ENCODE assay signal across 23 cellular contexts in genomic region chr6:3789896-3790558, GRCh38. TPM values are rescaled to one million over a fixed set of nuclear protein-coding genes. Genes with fewer than 3 reads are reported as not detected.
DNase-seq lines count a peak whose midpoint lies in the region; ATAC-seq, FAIRE-seq and TF ChIP-seq lines count a peak whose summit lies in the region.
"Had no signal": no experiment of that assay in that cellular context is flagged by ENCODE, and none has a peak within 500 bp of the region (broad histone marks: within the 10 kb centered on the region; RNA-seq: fewer than 3 reads in every experiment).

No MANE protein-coding gene starts in this region.

- ATAC-seq in PC-3 (no peak), HepG2 (peak; percentile 66), GM18858 (IDR thresholded peaks at IDR 0.05; ENCODE audit: unreplicated experiment) (no peak)
- ATAC-seq in stimulated activated naive B cell treated with anti-CD40 and anti-IgM and Interleukin-4, amounts not matched to agents 10 μg/mL and 1 μg/mL and 100 μg/mL, for 72 hours (replicated peaks), result no peak
- ATAC-seq: GM23338 had no signal

- TF ChIP-seq POLR2A in HepG2 (IDR thresholded peaks at IDR 0.05; ENCODE audit: insufficient read depth in 1 of 2, low read depth in 2 of 2, low read length in 2 of 2) (peak; percentile 51 to 63; a peak in 3 of 4 replicates), erythroblast (IDR thresholded peaks at IDR 0.05; ENCODE audit: low read length) (no peak)

- H3K27ac ChIP-seq in PC-3 (ENCODE audit: low read length) (peak overlapping the region; percentile 13; the same call in 1 of the 2 replicates), astrocyte (ENCODE audit: low read depth, low read length) (peak overlapping the region; percentile 70), HepG2 (ENCODE audit: extremely low read length, insufficient read depth, low read length) (peak overlapping the region; percentile 97)
- H3K27ac ChIP-seq: BLaER1 had no signal

- no peaks in the 10 kb centered on the region for H3K27me3 ChIP-seq in PC-3 (ENCODE audit: low read length)
- no peaks in the 10 kb centered on the region for H3K27me3 ChIP-seq in astrocyte (ENCODE audit: insufficient read depth, low read length)
- no peaks in the 10 kb centered on the region for H3K27me3 ChIP-seq in HepG2 (ENCODE audit: control insufficient read depth in 1 of 2, insufficient read depth in 2 of 2, low read length in 2 of 2)
- H3K27me3 ChIP-seq: BLaER1 had no signal

- H3K27ac Mint-ChIP-seq in astrocyte (ENCODE audit: unreplicated experiment) (no peak overlapping the region), osteocyte (ENCODE audit: unreplicated experiment) (peak overlapping the region; percentile 75)
- no peak overlapping the region for H3K27ac Mint-ChIP-seq in stimulated activated naive B cell treated with anti-CD40 and anti-IgM and Interleukin-4, amounts not matched to agents 10 μg/mL and 1 μg/mL and 100 μg/mL, for 72 hours
- H3K27ac Mint-ChIP-seq: CD4-positive, alpha-beta T cell; GM23338 had no signal

- H3K4me1 ChIP-seq in PC-3 (ENCODE audit: insufficient read depth, low read length), result peaks cover 44% of the 10 kb centered on the region
- peaks cover 13% of the 10 kb centered on the region for H3K4me1 ChIP-seq in astrocyte (ENCODE audit: insufficient read depth, low read length)
- peaks cover 59% of the 10 kb centered on the region for H3K4me1 ChIP-seq in HepG2 (ENCODE audit: insufficient read depth, low read length)

- no peaks in the 10 kb centered on the region for H3K9me3 ChIP-seq in PC-3 (ENCODE audit: low read length)
- no peaks in the 10 kb centered on the region for H3K9me3 ChIP-seq in astrocyte (ENCODE audit: insufficient read depth, low read depth, low read length)
- no peaks in the 10 kb centered on the region for H3K9me3 ChIP-seq in HepG2 (ENCODE audit: low read length)
- H3K9me3 ChIP-seq: BLaER1, SK-N-SH had no signal

- H4K20me1 ChIP-seq in PC-3 (ENCODE audit: low read length) (no peaks in the 10 kb centered on the region), astrocyte (ENCODE audit: insufficient read depth, low read length) (no peaks in the 10 kb centered on the region), HepG2 (ENCODE audit: insufficient read depth, low read length) (no peaks in the 10 kb centered on the region)
- H4K20me1 ChIP-seq: BLaER1 had no signal

- H3K36me3 ChIP-seq in PC-3 (ENCODE audit: low read depth, low read length) (no peaks in the 10 kb centered on the region), astrocyte (ENCODE audit: insufficient read depth, low read length) (no peaks in the 10 kb centered on the region), HepG2 (replicated peaks in 1 of 2; ENCODE audit: control insufficient read depth in 1 of 2, insufficient read depth in 2 of 2, low read length in 2 of 2) (no peaks in the 10 kb centered on the region; a peak in 1 of 5 replicates)
- H3K36me3 ChIP-seq: BLaER1 had no signal

- TF ChIP-seq RAD21 in HepG2 (CRISPR knock-in tag; IDR thresholded peaks at IDR 0.05), result peak; percentile 1; the same call in 1 of the 2 replicates

- TF ChIP-seq EP300 in HepG2 (IDR thresholded peaks at IDR 0.05; ENCODE audit: low read depth in 2 of 2, low read length in 2 of 2) (peak in 1 of 2 experiments; percentile 66; a peak in 2 of 4 replicates), HepG2 (CRISPR knock-in tag; IDR thresholded peaks at IDR 0.05; ENCODE audit: borderline replicate concordance) (no peak)

- POLR2A ChIA-PET in PC-3 (lab: Charles Lee; ENCODE audit: unreplicated experiment) (interaction anchor here (0.6 kb wide), 2 partner anchors 31 to 231 kb away, joined by 3 read pairs; a partner anchor contains a TSS), HepG2 (lab: Yijun Ruan, JAX) (interaction anchor here (1.0 to 5.5 kb wide), 16 partner anchors 7 to 143 kb away, joined by 3 to 67 read pairs (median 12); partner anchors contain the start of gene PXDC1)

- no peak for TF ChIP-seq CTCF in PC-3 (conservative IDR thresholded peaks at IDR 0.05; ENCODE audit: low read depth, low read length)
- no peak for TF ChIP-seq CTCF in astrocyte (IDR thresholded peaks at IDR 0.05; ENCODE audit: insufficient read depth, low read depth, low read length)
- 0 out of 2 replicates have a peak, but pooled peaks have one; percentile 2 for TF ChIP-seq CTCF in HepG2 (CRISPR knock-in tag; IDR thresholded peaks at IDR 0.05)
- TF ChIP-seq CTCF in osteocyte (IDR thresholded peaks at IDR 0.05), result no peak

- in situ Hi-C loops in HepG2 (cut with HindIII; ENCODE audit: extremely low pct_ligation_motif_present, low pct_unique_long_range_greater_than_20kb), result loop anchor here (5.0 kb wide), 1 partner anchor 38 kb away; the partner anchor contains the start of gene PXDC1

- H3K79me2 ChIP-seq in PC-3 (ENCODE audit: low read length), result no peaks in the 10 kb centered on the region
- H3K79me2 ChIP-seq in astrocyte (ENCODE audit: insufficient read depth, low read length), result no peaks in the 10 kb centered on the region
- H3K79me2 ChIP-seq in HepG2 (ENCODE audit: insufficient read depth, low read length), result peaks cover 8% of the 10 kb centered on the region

- no peaks in the 10 kb centered on the region for H3K36me3 Mint-ChIP-seq in astrocyte (ENCODE audit: low read depth, unreplicated experiment)
- no peaks in the 10 kb centered on the region for H3K36me3 Mint-ChIP-seq in osteocyte (ENCODE audit: unreplicated experiment)
- H3K36me3 Mint-ChIP-seq in stimulated activated naive B cell treated with anti-CD40 and anti-IgM and Interleukin-4, amounts not matched to agents 10 μg/mL and 1 μg/mL and 100 μg/mL, for 72 hours, result peaks cover 3 to 6% of the 10 kb centered on the region in 2 donors

- WGBS in HepG2 (ENCODE audit: low lambda C conversion rate), result 28% methylated on average over 12 of the region's 12 CpGs

- H3K27me3 Mint-ChIP-seq in astrocyte (ENCODE audit: low read depth, unreplicated experiment) (no peaks in the 10 kb centered on the region), osteocyte (ENCODE audit: unreplicated experiment) (no peaks in the 10 kb centered on the region)
- no peaks in the 10 kb centered on the region for H3K27me3 Mint-ChIP-seq in stimulated activated naive B cell treated with anti-CD40 and anti-IgM and Interleukin-4, amounts not matched to agents 10 μg/mL and 1 μg/mL and 100 μg/mL, for 72 hours
- H3K27me3 Mint-ChIP-seq: CD4-positive, alpha-beta T cell had no signal

- H3K4me3 ChIP-seq in PC-3 (ENCODE audit: low read length) (no peak overlapping the region), astrocyte (ENCODE audit: insufficient read depth, low read depth, low read length) (no peak overlapping the region), HepG2 (replicated peaks in 1 of 3; ENCODE audit: insufficient read depth in 1 of 3, low read depth in 2 of 3, low read length in 3 of 3) (peak overlapping the region; percentile 24 to 60 (median 35); a peak in 5 of 6 replicates)
- H3K4me3 ChIP-seq: BLaER1, GM23338 had no signal

- DNase-seq in PC-3, result no peak
- DNase-seq in astrocyte (ENCODE audit: low read depth), result no peak
- peak; percentile 74 for DNase-seq in HepG2 (ENCODE audit: low spot score)
- no peak for DNase-seq in osteocyte (ENCODE audit: extremely low spot score, unreplicated experiment)
- DNase-seq in stimulated activated naive B cell treated with anti-CD40 and anti-IgM and Interleukin-4, amounts not matched to agents 10 μg/mL and 1 μg/mL and 100 μg/mL, for 72 hours, result no peak
- DNase-seq in activated CD4-positive, alpha-beta T cell treated with anti-CD3 and anti-CD28 coated beads for 1 hour, result no peak
- no peak for DNase-seq in erythroblast (lab: John Stamatoyannopoulos, UW)
- DNase-seq: CD4-positive, alpha-beta T cell; DMS153; Karpas-422; NCI-H1417; NCI-H1694 treated with DMSO at 0.1 percent for 48 hours; NCI-H2081 treated with DMSO at 0.1 percent for 48 hours; NCI-H2171 treated with DMSO at 0.1 percent for 48 hours; NCI-H526; RPMI8226; SIG-M5; SK-N-SH had no signal

- no peaks in the 10 kb centered on the region for H3F3A ChIP-seq in PC-3 (ENCODE audit: low read length, unreplicated experiment)

- no peak overlapping the region for H3K4me3 Mint-ChIP-seq in astrocyte (ENCODE audit: unreplicated experiment)
- no peak overlapping the region for H3K4me3 Mint-ChIP-seq in osteocyte (ENCODE audit: unreplicated experiment)
- no peak overlapping the region for H3K4me3 Mint-ChIP-seq in stimulated activated naive B cell treated with anti-CD40 and anti-IgM and Interleukin-4, amounts not matched to agents 10 μg/mL and 1 μg/mL and 100 μg/mL, for 72 hours
- H3K4me3 Mint-ChIP-seq: CD4-positive, alpha-beta T cell; GM23338 had no signal

- H3K9me3 Mint-ChIP-seq in astrocyte (ENCODE audit: unreplicated experiment), result no peaks in the 10 kb centered on the region
- no peaks in the 10 kb centered on the region for H3K9me3 Mint-ChIP-seq in osteocyte (ENCODE audit: unreplicated experiment)
- H3K9me3 Mint-ChIP-seq in stimulated activated naive B cell treated with anti-CD40 and anti-IgM and Interleukin-4, amounts not matched to agents 10 μg/mL and 1 μg/mL and 100 μg/mL, for 72 hours, result peaks cover 0 to 4% of the 10 kb centered on the region in 2 donors
- H3K9me3 Mint-ChIP-seq: CD4-positive, alpha-beta T cell had no signal

- H3K4me2 ChIP-seq in PC-3 (ENCODE audit: low read length) (peak overlapping the region; percentile 59; the same call in 1 of the 2 replicates), astrocyte (ENCODE audit: low read length) (no peak overlapping the region), HepG2 (ENCODE audit: low read depth, low read length) (peak overlapping the region; percentile 99)
- H3K4me2 ChIP-seq: BLaER1, GM23338, SK-N-SH had no signal

- FAIRE-seq in astrocyte (lab: Jason Lieb, UNC) (no peak), HepG2 (lab: Jason Lieb, UNC) (peak; percentile 34)
- FAIRE-seq: GM12891 had no signal

- H3K9ac ChIP-seq in PC-3 (ENCODE audit: low read length) (no peak overlapping the region), astrocyte (ENCODE audit: low read length) (no peak overlapping the region), HepG2 (ENCODE audit: insufficient read depth, low read depth, low read length) (peak overlapping the region; percentile 88)
- H3K9ac ChIP-seq: BLaER1, SK-N-SH had no signal

- no peaks in the 10 kb centered on the region for H3K9me2 ChIP-seq in PC-3 (replicated peaks; ENCODE audit: low read length)
- H3K9me2 ChIP-seq: SK-N-SH had no signal

- peaks cover 4% of the 10 kb centered on the region for H3K4me1 Mint-ChIP-seq in astrocyte (ENCODE audit: low read depth, unreplicated experiment)
- peaks cover 61% of the 10 kb centered on the region for H3K4me1 Mint-ChIP-seq in osteocyte (ENCODE audit: unreplicated experiment)
- peaks cover 25 to 38% of the 10 kb centered on the region in 2 donors for H3K4me1 Mint-ChIP-seq in stimulated activated naive B cell treated with anti-CD40 and anti-IgM and Interleukin-4, amounts not matched to agents 10 μg/mL and 1 μg/mL and 100 μg/mL, for 72 hours

- H2AFZ ChIP-seq in PC-3 (ENCODE audit: low read length), result no peak overlapping the region; the same call in 1 of the 2 replicates
- no peak overlapping the region for H2AFZ ChIP-seq in astrocyte (ENCODE audit: low read depth, low read length)
- H2AFZ ChIP-seq in HepG2 (ENCODE audit: low read length), result no peak overlapping the region
- H2AFZ ChIP-seq: GM23338 had no signal

- CTCF ChIA-PET in PC-3 (lab: Charles Lee) (no interaction called here), HepG2 (lab: Yijun Ruan, JAX; ENCODE audit: low intra/inter-chr PET ratio, low total read pairs) (no interaction called here)

- intact Hi-C loops in PC-3 (cut with micrococcal nuclease) (no loop called here), HepG2 (cut with micrococcal nuclease; ENCODE audit: unreplicated experiment) (loop anchor here (1.0 to 5.0 kb wide), 6 partner anchors 7 to 80 kb away; no protein-coding TSS in a partner anchor)

- BruUV-seq in PC-3 (replicated peaks; lab: Mats Ljungman, UMichigan) (no TSS peak), HepG2 (replicated peaks; lab: Mats Ljungman, UMichigan) (no TSS peak)

RNA-seq across cellular contexts. Expression of gene PXDC1, which starts 38.5 kb away (rescaled TPM):
- total RNA-seq in PC-3 (2014; rRNA removed) (46.2 and 59.8 TPM in 2 replicates), astrocyte (58.2 and 64.4 TPM in 2 replicates), HepG2 (2016; rRNA removed; fragmentation: Illumina TruSeq; extraction: Trizol) (28.6 and 32.4 TPM in 2 replicates), osteocyte (129 and 131 TPM in 2 replicates)
- total RNA-seq in HepG2 (2016; cell fraction: cytosol; rRNA removed; fragmentation: Illumina TruSeq; extraction: Trizol; ENCODE audit: low read depth), result 21.2 and 24.5 TPM in 2 replicates
- total RNA-seq in HepG2 (2016; cell fraction: insoluble cytoplasmic fraction; rRNA removed; fragmentation: Illumina TruSeq; extraction: Trizol), result 22.4 and 30.7 TPM in 2 replicates
- total RNA-seq in HepG2 (2016; cell fraction: membrane; rRNA removed; fragmentation: Illumina TruSeq; extraction: Trizol), result 51.6 and 61.1 TPM in 2 replicates
- total RNA-seq in HepG2 (2016; cell fraction: nucleus; rRNA removed; fragmentation: Illumina TruSeq; extraction: Trizol), result 21.9 and 23.1 TPM in 2 replicates
- polyA plus RNA-seq in HepG2 (2011; rRNA removed), result 34.7 and 36.2 TPM in 2 replicates
- polyA plus RNA-seq in HepG2 (2011; cell fraction: cytosol; rRNA removed), result 22.9 and 28.7 TPM in 2 replicates
- 25.6 and 30.8 TPM in 2 replicates for polyA plus RNA-seq in HepG2 (2011; cell fraction: nucleus; rRNA removed)
- 41.2 and 50.7 TPM in 2 replicates for polyA plus RNA-seq in HepG2 (2012)
- 23.8 and 29.3 TPM in 2 replicates for polyA plus RNA-seq in HepG2 (2016; cell fraction: cytosol; fragmentation: Illumina TruSeq; extraction: Trizol; ENCODE audit: low read depth)
- 31.8 and 38.3 TPM in 2 replicates for polyA plus RNA-seq in HepG2 (2016; cell fraction: insoluble cytoplasmic fraction; fragmentation: Illumina TruSeq; extraction: Trizol; ENCODE audit: low read depth)
- polyA plus RNA-seq in HepG2 (2016; cell fraction: membrane; fragmentation: Illumina TruSeq; extraction: Trizol; ENCODE audit: low read depth), result 53.7 and 59.4 TPM in 2 replicates
- 39.1 and 43.2 TPM in 2 replicates for polyA plus RNA-seq in HepG2 (2016; cell fraction: nucleus; fragmentation: Illumina TruSeq; extraction: Trizol; ENCODE audit: insufficient read depth, low read depth)
- polyA minus RNA-seq in HepG2 (2011; rRNA and poly(A)+ RNA removed; ENCODE audit: low replicate concordance), result 3.0 and 49.7 TPM in 2 replicates
- polyA minus RNA-seq in HepG2 (2011; cell fraction: cytosol; rRNA and poly(A)+ RNA removed), result 24.8 and 27.3 TPM in 2 replicates
- polyA minus RNA-seq in HepG2 (2011; cell fraction: nucleus; rRNA and poly(A)+ RNA removed), result 11.2 and 12.4 TPM in 2 replicates

RNA-seq across cellular contexts. Expression of gene FAM50B, which starts 59.1 kb away (rescaled TPM):
- total RNA-seq in PC-3 (2014; rRNA removed) (8.3 and 10.2 TPM in 2 replicates), astrocyte (4.6 and 5.0 TPM in 2 replicates), HepG2 (2016; rRNA removed; fragmentation: Illumina TruSeq; extraction: Trizol) (not detected in 2 replicates), osteocyte (0.37 and 0.70 TPM in 2 replicates)
- total RNA-seq in HepG2 (2016; cell fraction: cytosol; rRNA removed; fragmentation: Illumina TruSeq; extraction: Trizol; ENCODE audit: low read depth), result not detected in 2 replicates
- not detected in 2 replicates for total RNA-seq in HepG2 (2016; cell fraction: insoluble cytoplasmic fraction; rRNA removed; fragmentation: Illumina TruSeq; extraction: Trizol)
- not detected in 2 replicates for total RNA-seq in HepG2 (2016; cell fraction: membrane; rRNA removed; fragmentation: Illumina TruSeq; extraction: Trizol)
- not detected in 2 replicates for total RNA-seq in HepG2 (2016; cell fraction: nucleus; rRNA removed; fragmentation: Illumina TruSeq; extraction: Trizol)
- polyA plus RNA-seq in HepG2 (2011; rRNA removed), result 0.05 TPM in 1 of 2 replicates, not detected in the other
- not detected in 2 replicates for polyA plus RNA-seq in HepG2 (2011; cell fraction: cytosol; rRNA removed)
- polyA plus RNA-seq in HepG2 (2011; cell fraction: nucleus; rRNA removed), result 0.07 TPM in 1 of 2 replicates, not detected in the other
- polyA plus RNA-seq in HepG2 (2012), result not detected in 2 replicates
- not detected in 2 replicates for polyA plus RNA-seq in HepG2 (2016; cell fraction: cytosol; fragmentation: Illumina TruSeq; extraction: Trizol; ENCODE audit: low read depth)
- polyA plus RNA-seq in HepG2 (2016; cell fraction: insoluble cytoplasmic fraction; fragmentation: Illumina TruSeq; extraction: Trizol; ENCODE audit: low read depth), result not detected in 2 replicates
- not detected in 2 replicates for polyA plus RNA-seq in HepG2 (2016; cell fraction: membrane; fragmentation: Illumina TruSeq; extraction: Trizol; ENCODE audit: low read depth)
- polyA plus RNA-seq in HepG2 (2016; cell fraction: nucleus; fragmentation: Illumina TruSeq; extraction: Trizol; ENCODE audit: insufficient read depth, low read depth), result not detected in 2 replicates
- 2.4 TPM in 1 of 2 replicates, not detected in the other for polyA minus RNA-seq in HepG2 (2011; rRNA and poly(A)+ RNA removed; ENCODE audit: low replicate concordance)
- polyA minus RNA-seq in HepG2 (2011; cell fraction: cytosol; rRNA and poly(A)+ RNA removed), result not detected in 2 replicates
- polyA minus RNA-seq in HepG2 (2011; cell fraction: nucleus; rRNA and poly(A)+ RNA removed), result not detected in 2 replicates
- total RNA-seq: G401 had no signal

Comparison
In these comparisons a context has a peak if more than half of its experiments do, and no peak if none do; other contexts are left out.
1. H3K27ac ChIP-seq: peak in every context shown above with its lines; median percentile 97 in HepG2; 70 in astrocyte; 13 in PC-3.
2. H3K4me3 ChIP-seq: peak in HepG2 (3 of 3); none in PC-3 (single experiment) and astrocyte (single experiment).